13 cellular contexts compared by ENCODE assay signal in genomic region chr16:70692481-70693203, GRCh38. TPM values are rescaled to one million over a fixed set of nuclear protein-coding genes. Genes with fewer than 3 reads are reported as not detected.
DNase-seq lines count a peak whose midpoint lies in the region; ATAC-seq and TF ChIP-seq lines count a peak whose summit lies in the region.
"Had no signal": no experiment of that assay in that cellular context is flagged by ENCODE, and none has a peak within 500 bp of the region (broad histone marks: within the 10 kb centered on the region; RNA-seq: fewer than 3 reads in every experiment).

No MANE protein-coding gene starts in this region.

- peaks cover 88% of the 10 kb centered on the region for H3K4me1 ChIP-seq in cardiac muscle cell (ENCODE audit: low read depth)
- peaks cover 97% of the 10 kb centered on the region for H3K4me1 ChIP-seq in upper lobe of right lung

- TF ChIP-seq CTCF in cardiac muscle cell (IDR thresholded peaks at IDR 0.05; ENCODE audit: low read depth, low read length): no peak
- TF ChIP-seq CTCF in osteocyte (IDR thresholded peaks at IDR 0.05): no peak
- no peak for TF ChIP-seq CTCF in upper lobe of right lung (IDR thresholded peaks at IDR 0.05)

- no peak for ATAC-seq in activated naive CD8-positive, alpha-beta T cell treated with anti-CD3 and anti-CD28 coated beads, Interleukin-2, amount 50 U/mL, for 24 hours
- ATAC-seq in upper lobe of right lung (no peak), GM19467 (IDR thresholded peaks at IDR 0.05; ENCODE audit: unreplicated experiment) (no peak)
- ATAC-seq: effector memory CD8-positive, alpha-beta T cell had no signal

- H3K27ac Mint-ChIP-seq in activated naive CD8-positive, alpha-beta T cell treated with anti-CD3 and anti-CD28 coated beads, Interleukin-2, amount 50 U/mL, for 24 hours: peak overlapping the region; percentile 55
- H3K27ac Mint-ChIP-seq in activated naive CD8-positive, alpha-beta T cell treated with anti-CD3 and anti-CD28 coated beads for 36 hours: no peak overlapping the region
- peak overlapping the region; percentile 98 for H3K27ac Mint-ChIP-seq in osteocyte (ENCODE audit: unreplicated experiment)
- H3K27ac Mint-ChIP-seq: immature natural killer cell had no signal

- H3K4me1 Mint-ChIP-seq in activated naive CD8-positive, alpha-beta T cell treated with anti-CD3 and anti-CD28 coated beads, Interleukin-2, amount 50 U/mL, for 24 hours: peaks cover 22% of the 10 kb centered on the region
- H3K4me1 Mint-ChIP-seq in activated naive CD8-positive, alpha-beta T cell treated with anti-CD3 and anti-CD28 coated beads for 36 hours: peaks cover 26% of the 10 kb centered on the region
- H3K4me1 Mint-ChIP-seq in osteocyte (ENCODE audit: unreplicated experiment): peaks cover 91% of the 10 kb centered on the region

- intact Hi-C loops in upper lobe of right lung (cut with DNase I): no loop called here

- H3K36me3 ChIP-seq in cardiac muscle cell (no peaks in the 10 kb centered on the region), upper lobe of right lung (no peaks in the 10 kb centered on the region)

- H3K9me3 Mint-ChIP-seq in activated naive CD8-positive, alpha-beta T cell treated with anti-CD3 and anti-CD28 coated beads, Interleukin-2, amount 50 U/mL, for 24 hours: no peaks in the 10 kb centered on the region
- no peaks in the 10 kb centered on the region for H3K9me3 Mint-ChIP-seq in activated naive CD8-positive, alpha-beta T cell treated with anti-CD3 and anti-CD28 coated beads for 36 hours
- no peaks in the 10 kb centered on the region for H3K9me3 Mint-ChIP-seq in osteocyte (ENCODE audit: unreplicated experiment)
- H3K9me3 Mint-ChIP-seq: effector memory CD8-positive, alpha-beta T cell; immature natural killer cell had no signal

- H3K36me3 Mint-ChIP-seq in activated naive CD8-positive, alpha-beta T cell treated with anti-CD3 and anti-CD28 coated beads, Interleukin-2, amount 50 U/mL, for 24 hours (ENCODE audit: low read depth): peaks cover 2% of the 10 kb centered on the region
- H3K36me3 Mint-ChIP-seq in activated naive CD8-positive, alpha-beta T cell treated with anti-CD3 and anti-CD28 coated beads for 36 hours: no peaks in the 10 kb centered on the region
- H3K36me3 Mint-ChIP-seq in osteocyte (ENCODE audit: unreplicated experiment): no peaks in the 10 kb centered on the region
- H3K36me3 Mint-ChIP-seq: immature natural killer cell had no signal

- no peak overlapping the region for H3K4me3 Mint-ChIP-seq in activated naive CD8-positive, alpha-beta T cell treated with anti-CD3 and anti-CD28 coated beads, Interleukin-2, amount 50 U/mL, for 24 hours
- no peak overlapping the region for H3K4me3 Mint-ChIP-seq in activated naive CD8-positive, alpha-beta T cell treated with anti-CD3 and anti-CD28 coated beads for 36 hours
- no peak overlapping the region for H3K4me3 Mint-ChIP-seq in osteocyte (ENCODE audit: unreplicated experiment)
- H3K4me3 Mint-ChIP-seq: effector memory CD8-positive, alpha-beta T cell; immature natural killer cell had no signal

- DNase-seq in activated naive CD8-positive, alpha-beta T cell treated with anti-CD3 and anti-CD28 coated beads, Interleukin-2, amount 50 U/mL, for 24 hours: no peak
- DNase-seq in activated naive CD8-positive, alpha-beta T cell treated with anti-CD3 and anti-CD28 coated beads for 36 hours: no peak
- DNase-seq in cardiac muscle cell (ENCODE audit: low read depth in 1 of 2, low spot score in 1 of 2) (no peak), osteocyte (ENCODE audit: extremely low spot score, unreplicated experiment) (no peak), upper lobe of right lung (no peak), pons (ENCODE audit: low spot score) (no peak), HK-2 (ENCODE audit: unreplicated experiment) (no peak)
- DNase-seq: activated CD4-positive, alpha-beta T cell treated with anti-CD3 and anti-CD28 coated beads for 48 hours; DMS79; effector memory CD8-positive, alpha-beta T cell; immature natural killer cell had no signal

- H3K9me3 ChIP-seq in cardiac muscle cell (ENCODE audit: low read depth): no peaks in the 10 kb centered on the region
- H3K9me3 ChIP-seq in upper lobe of right lung: no peaks in the 10 kb centered on the region

- H3K27ac ChIP-seq in cardiac muscle cell (peak overlapping the region; percentile 99), upper lobe of right lung (peak overlapping the region; percentile 89)
- H3K27ac ChIP-seq: SK-N-MC had no signal

- no peaks in the 10 kb centered on the region for H3K27me3 ChIP-seq in cardiac muscle cell
- no peaks in the 10 kb centered on the region for H3K27me3 ChIP-seq in upper lobe of right lung

- H3K4me3 ChIP-seq in cardiac muscle cell (no peak overlapping the region), upper lobe of right lung (no peak overlapping the region)
- H3K4me3 ChIP-seq: SK-N-MC had no signal

- no peaks in the 10 kb centered on the region for H3K27me3 Mint-ChIP-seq in activated naive CD8-positive, alpha-beta T cell treated with anti-CD3 and anti-CD28 coated beads, Interleukin-2, amount 50 U/mL, for 24 hours
- H3K27me3 Mint-ChIP-seq in activated naive CD8-positive, alpha-beta T cell treated with anti-CD3 and anti-CD28 coated beads for 36 hours: no peaks in the 10 kb centered on the region
- H3K27me3 Mint-ChIP-seq in osteocyte (ENCODE audit: unreplicated experiment): no peaks in the 10 kb centered on the region
- H3K27me3 Mint-ChIP-seq: effector memory CD8-positive, alpha-beta T cell had no signal

RNA-seq across cellular contexts. Expression of gene MTSS2, which starts 6.8 kb away (rescaled TPM):
- total RNA-seq in activated naive CD8-positive, alpha-beta T cell treated with anti-CD3 and anti-CD28 coated beads for 36 hours: 1 to 10 TPM; 6.9 to 9.2 TPM
- 47.2 and 82.3 TPM in 2 replicates for total RNA-seq in cardiac muscle cell
- 12.4 and 22.7 TPM in 2 replicates for polyA plus RNA-seq in cardiac muscle cell
- 156 and 169 TPM in 2 replicates for total RNA-seq in osteocyte
- 81.3 TPM for total RNA-seq in upper lobe of right lung
- polyA plus RNA-seq: immature natural killer cell had no signal

RNA-seq across cellular contexts. Expression of gene IL34, which starts 46.3 kb away (rescaled TPM):
- total RNA-seq in activated naive CD8-positive, alpha-beta T cell treated with anti-CD3 and anti-CD28 coated beads for 36 hours: under 1 TPM in 1 of 2 experiments, not detected in 1; 0.22 TPM
- total RNA-seq in cardiac muscle cell (not detected in 2 replicates), osteocyte (12.7 and 14.3 TPM in 2 replicates), upper lobe of right lung (3.3 TPM)
- 0.10 TPM in 1 of 2 replicates, not detected in the other for polyA plus RNA-seq in cardiac muscle cell
- polyA plus RNA-seq: immature natural killer cell had no signal
